In genomic region chr1:89975540-89976125, GRCh38 we compare ENCODE assay signal across 1 cellular context.
TF ChIP-seq lines count a peak whose summit lies in the region.

No MANE protein-coding gene starts in this region.

TF ChIP-seq in K562, 482 proteins besides CTCF, POLR2A, EP300 and RAD21 (continued from another document and continues in another):
- TF ChIP-seq, protein P1, sequence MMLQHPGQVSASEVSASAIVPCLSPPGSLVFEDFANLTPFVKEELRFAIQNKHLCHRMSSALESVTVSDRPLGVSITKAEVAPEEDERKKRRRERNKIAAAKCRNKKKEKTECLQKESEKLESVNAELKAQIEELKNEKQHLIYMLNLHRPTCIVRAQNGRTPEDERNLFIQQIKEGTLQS (IDR thresholded peaks at IDR 0.05): peak; percentile 71
- TF ChIP-seq, protein P1 (CRISPR knock-in tag; conservative IDR thresholded peaks at IDR 0.05): no peak
- TF ChIP-seq TCF3 (CRISPR knock-in tag; IDR thresholded peaks at IDR 0.05): peak; percentile 80
- no peak for TF ChIP-seq ZNF263 (CRISPR knock-in tag; IDR thresholded peaks at IDR 0.05; ENCODE audit: borderline replicate concordance)
- TF ChIP-seq FOXO4 (CRISPR knock-in tag; IDR thresholded peaks at IDR 0.05): no peak
- TF ChIP-seq TAF1 (IDR thresholded peaks at IDR 0.05; ENCODE audit: control insufficient read depth, extremely low read depth, insufficient read depth, low read length, severe bottlenecking): no peak
- no peak for TF ChIP-seq KAT8 (IDR thresholded peaks at IDR 0.05; ENCODE audit: low read depth)
- no peak for TF ChIP-seq SMC3 (conservative IDR thresholded peaks at IDR 0.05; ENCODE audit: insufficient read depth, low read depth, low read length)
- TF ChIP-seq NCOA2 (IDR thresholded peaks at IDR 0.05; ENCODE audit: partially characterized antibody in 2 of 2): no peak
- no peak for TF ChIP-seq ZNF347 (CRISPR knock-in tag; IDR thresholded peaks at IDR 0.05; ENCODE audit: low read depth)
- peak; percentile 37 for TF ChIP-seq C11orf30 (IDR thresholded peaks at IDR 0.05; ENCODE audit: low read depth)
- TF ChIP-seq JUND (IDR thresholded peaks at IDR 0.05; ENCODE audit: borderline replicate concordance, low read depth, low read length): peak; percentile 85
- TF ChIP-seq JUND (tag; IDR thresholded peaks at IDR 0.05; ENCODE audit: borderline replicate concordance, low read depth, low read length): peak; percentile 74; the same call in 2 of the 3 replicates
- TF ChIP-seq CBFA2T2 (conservative IDR thresholded peaks at IDR 0.05): peak; percentile 48
- 0 out of 4 replicates have a peak, but pooled peaks of 1 of the 2 experiments have one; percentile 40 for TF ChIP-seq KDM1A (IDR thresholded peaks at IDR 0.05)
- TF ChIP-seq, protein P2, sequence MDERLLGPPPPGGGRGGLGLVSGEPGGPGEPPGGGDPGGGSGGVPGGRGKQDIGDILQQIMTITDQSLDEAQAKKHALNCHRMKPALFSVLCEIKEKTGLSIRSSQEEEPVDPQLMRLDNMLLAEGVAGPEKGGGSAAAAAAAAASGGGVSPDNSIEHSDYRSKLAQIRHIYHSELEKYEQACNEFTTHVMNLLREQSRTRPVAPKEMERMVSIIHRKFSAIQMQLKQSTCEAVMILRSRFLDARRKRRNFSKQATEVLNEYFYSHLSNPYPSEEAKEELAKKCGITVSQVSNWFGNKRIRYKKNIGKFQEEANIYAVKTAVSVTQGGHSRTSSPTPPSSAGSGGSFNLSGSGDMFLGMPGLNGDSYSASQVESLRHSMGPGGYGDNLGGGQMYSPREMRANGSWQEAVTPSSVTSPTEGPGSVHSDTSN (CRISPR knock-in tag; IDR thresholded peaks at IDR 0.05; ENCODE audit: low read depth): no peak
- TF ChIP-seq, protein P2 (tag; conservative IDR thresholded peaks at IDR 0.05; ENCODE audit: low read depth): peak; percentile 33; the same call in 1 of the 2 replicates
- peak; percentile 78 for TF ChIP-seq ESRRA (IDR thresholded peaks at IDR 0.05; ENCODE audit: borderline replicate concordance, low read depth)
- TF ChIP-seq, protein P3, sequence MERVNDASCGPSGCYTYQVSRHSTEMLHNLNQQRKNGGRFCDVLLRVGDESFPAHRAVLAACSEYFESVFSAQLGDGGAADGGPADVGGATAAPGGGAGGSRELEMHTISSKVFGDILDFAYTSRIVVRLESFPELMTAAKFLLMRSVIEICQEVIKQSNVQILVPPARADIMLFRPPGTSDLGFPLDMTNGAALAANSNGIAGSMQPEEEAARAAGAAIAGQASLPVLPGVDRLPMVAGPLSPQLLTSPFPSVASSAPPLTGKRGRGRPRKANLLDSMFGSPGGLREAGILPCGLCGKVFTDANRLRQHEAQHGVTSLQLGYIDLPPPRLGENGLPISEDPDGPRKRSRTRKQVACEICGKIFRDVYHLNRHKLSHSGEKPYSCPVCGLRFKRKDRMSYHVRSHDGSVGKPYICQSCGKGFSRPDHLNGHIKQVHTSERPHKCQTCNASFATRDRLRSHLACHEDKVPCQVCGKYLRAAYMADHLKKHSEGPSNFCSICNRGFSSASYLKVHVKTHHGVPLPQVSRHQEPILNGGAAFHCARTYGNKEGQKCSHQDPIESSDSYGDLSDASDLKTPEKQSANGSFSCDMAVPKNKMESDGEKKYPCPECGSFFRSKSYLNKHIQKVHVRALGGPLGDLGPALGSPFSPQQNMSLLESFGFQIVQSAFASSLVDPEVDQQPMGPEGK (CRISPR knock-in tag; IDR thresholded peaks at IDR 0.05; ENCODE audit: borderline replicate concordance): no peak
- no peak for TF ChIP-seq ILK (tag; IDR thresholded peaks at IDR 0.05; ENCODE audit: borderline replicate concordance, low read depth)
- peak; percentile 67 for TF ChIP-seq CCNT2 (IDR thresholded peaks at IDR 0.05; ENCODE audit: borderline replicate concordance, extremely low read depth, insufficient read length, low read depth, low read length)
- peak; percentile 11; the same call in 1 of the 2 replicates for TF ChIP-seq EP400 (IDR thresholded peaks at IDR 0.05)
- no peak for TF ChIP-seq RCOR1 (IDR thresholded peaks at IDR 0.05; ENCODE audit: borderline replicate concordance in 1 of 2, low read depth in 2 of 2, low read length in 2 of 2)
- TF ChIP-seq ZKSCAN8 (CRISPR knock-in tag; IDR thresholded peaks at IDR 0.05): no peak
- no peak for TF ChIP-seq ZNF57 (CRISPR knock-in tag; IDR thresholded peaks at IDR 0.05)
- no peak for TF ChIP-seq ID3 (CRISPR knock-in tag; IDR thresholded peaks at IDR 0.05)
- TF ChIP-seq ID3 (tag; IDR thresholded peaks at IDR 0.05): no peak
- no peak for TF ChIP-seq CHD2 (IDR thresholded peaks at IDR 0.05; ENCODE audit: low read depth, low read length)
- TF ChIP-seq PTBP1 (IDR thresholded peaks at IDR 0.05; ENCODE audit: low read depth, low read length): no peak
- no peak for TF ChIP-seq HSF4 (CRISPR knock-in tag; IDR thresholded peaks at IDR 0.05; ENCODE audit: borderline replicate concordance)
- TF ChIP-seq MTA2 (IDR thresholded peaks at IDR 0.05; ENCODE audit: low read depth): peak; percentile 21; the same call in 1 of the 2 replicates
- TF ChIP-seq RNF2 (IDR thresholded peaks at IDR 0.05): 0 out of 2 replicates have a peak, but pooled peaks have one; percentile 21
- no peak for TF ChIP-seq POLR2AphosphoS2 (IDR thresholded peaks at IDR 0.05; ENCODE audit: low read length)
- peak; percentile 88 for TF ChIP-seq ARID1B (IDR thresholded peaks at IDR 0.05)
- peak; percentile 83 for TF ChIP-seq DPF2 (IDR thresholded peaks at IDR 0.05)
- TF ChIP-seq ATF7 (IDR thresholded peaks at IDR 0.05): 0 out of 2 replicates have a peak, but pooled peaks have one; percentile 26
- TF ChIP-seq ZSCAN32 (CRISPR knock-in tag; IDR thresholded peaks at IDR 0.05): peak; percentile 65; the same call in 1 of the 2 replicates
- TF ChIP-seq KLF10 (CRISPR knock-in tag; IDR thresholded peaks at IDR 0.05): no peak
- TF ChIP-seq ZNF592 (IDR thresholded peaks at IDR 0.05): peak; percentile 19; the same call in 1 of the 2 replicates
- TF ChIP-seq, protein P4, sequence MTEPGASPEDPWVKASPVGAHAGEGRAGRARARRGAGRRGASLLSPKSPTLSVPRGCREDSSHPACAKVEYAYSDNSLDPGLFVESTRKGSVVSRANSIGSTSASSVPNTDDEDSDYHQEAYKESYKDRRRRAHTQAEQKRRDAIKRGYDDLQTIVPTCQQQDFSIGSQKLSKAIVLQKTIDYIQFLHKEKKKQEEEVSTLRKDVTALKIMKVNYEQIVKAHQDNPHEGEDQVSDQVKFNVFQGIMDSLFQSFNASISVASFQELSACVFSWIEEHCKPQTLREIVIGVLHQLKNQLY (CRISPR knock-in tag; conservative IDR thresholded peaks at IDR 0.05): no peak
- no peak for TF ChIP-seq ZNF197 (CRISPR knock-in tag; IDR thresholded peaks at IDR 0.05; ENCODE audit: low read depth)
- no peak for TF ChIP-seq KDM5B (IDR thresholded peaks at IDR 0.05; ENCODE audit: insufficient replicate concordance, low read depth, low read length)
- TF ChIP-seq SREBF2 (CRISPR knock-in tag; IDR thresholded peaks at IDR 0.05): no peak
- no peak for TF ChIP-seq CUX1 (CRISPR knock-in tag; IDR thresholded peaks at IDR 0.05)
- no peak for TF ChIP-seq CTBP1 (IDR thresholded peaks at IDR 0.05; ENCODE audit: borderline replicate concordance)
- peak; percentile 83 for TF ChIP-seq SMARCA4 (IDR thresholded peaks at IDR 0.05)
- TF ChIP-seq ZZZ3 (IDR thresholded peaks at IDR 0.05): no peak
